27 cellular contexts compared by ENCODE assay signal in genomic region chrX:9593756-9594155, GRCh38.
"Had no signal": no experiment of that assay in that cellular context is flagged by ENCODE, and none has a peak within 500 bp of the region (broad histone marks: within the 10 kb centered on the region; RNA-seq: fewer than 3 reads in every experiment).

No MANE protein-coding gene starts in this region.

- FAIRE-seq: kidney, urothelium cell line had no signal

- H3K27me3 ChIP-seq: colonic mucosa, foreskin keratinocyte, gastroesophageal sphincter, hepatocyte, neural progenitor cell, right atrium auricular region, testis, tibial artery had no signal

- H3K27ac ChIP-seq: colonic mucosa, epithelial cell of prostate, foreskin keratinocyte, gastroesophageal sphincter, heart left ventricle, hepatocyte, neural progenitor cell, prostate gland, right atrium auricular region, testis, tibial artery had no signal

- ATAC-seq: esophagus mucosa; foreskin keratinocyte; gastroesophageal sphincter; heart left ventricle; left lobe of liver; mucosa of descending colon; naive thymus-derived CD4-positive, alpha-beta T cell; sciatic nerve; stimulated activated effector memory CD8-positive, alpha-beta T cell treated with anti-CD3 and anti-CD28 coated beads, Interleukin-12 subunit alpha, Interleukin-12 subunit beta, amount 100 ng/mL, for 72 hours; stimulated activated naive CD8-positive, alpha-beta T cell treated with anti-CD3 and anti-CD28 coated beads, Interleukin-15, Interleukin-2, amounts not matched to agents 100 U/mL and 50 U/mL, for 24 hours had no signal

- H3K36me3 ChIP-seq: colonic mucosa, gastroesophageal sphincter, heart left ventricle, neural progenitor cell, prostate gland, right atrium auricular region, tibial artery had no signal

- H3K4me3 ChIP-seq: colonic mucosa, gastroesophageal sphincter, heart left ventricle, hepatocyte, lung, mucosa of descending colon, neural progenitor cell, prostate gland, right atrium auricular region, testis, tibial artery had no signal

- H3K9me3 ChIP-seq: colonic mucosa, gastroesophageal sphincter, heart left ventricle, mucosa of descending colon, prostate gland, testis, tibial artery had no signal

- H3K79me2 ChIP-seq: hepatocyte had no signal

- H3K4me2 ChIP-seq: hepatocyte, neural progenitor cell had no signal

- DNase-seq: colonic mucosa; effector CD8-positive, alpha-beta T cell; endodermal cell; foreskin keratinocyte; heart left ventricle; kidney; mesenchymal stem cell; mucosa of descending colon; naive thymus-derived CD4-positive, alpha-beta T cell; stimulated activated CD4-positive, alpha-beta T cell treated with anti-CD3 and anti-CD28 coated beads, Interleukin-2, amount 100 ng/mL, for 24 hours; stimulated activated CD4-positive, alpha-beta T cell treated with anti-CD3 and anti-CD28 coated beads, Interleukin-4, amount 100 ng/mL, for 24 hours; stimulated activated naive CD8-positive, alpha-beta T cell treated with anti-CD3 and anti-CD28 coated beads, Interleukin-15, Interleukin-2, amounts not matched to agents 100 U/mL and 50 U/mL, for 24 hours; substantia nigra; testis; tibial artery had no signal

- H3K4me1 ChIP-seq: colonic mucosa, foreskin keratinocyte, neural progenitor cell, prostate gland, right atrium auricular region, testis had no signal

- H3K9ac ChIP-seq: neural progenitor cell had no signal

- H2AFZ ChIP-seq: hepatocyte, neural progenitor cell had no signal
